ENCODE assay signal across 7 cellular contexts in genomic region chr11:61165785-61166184, GRCh38. TPM values are rescaled to one million over a fixed set of nuclear protein-coding genes. Genes with fewer than 3 reads are reported as not detected.
"Had no signal": no experiment of that assay in that cellular context is flagged by ENCODE, and none has a peak within 500 bp of the region (broad histone marks: within the 10 kb centered on the region; RNA-seq: fewer than 3 reads in every experiment).

No MANE protein-coding gene starts in this region.

RNA-seq across cellular contexts. Expression of gene PGA3, which starts 37.5 kb away (rescaled TPM):
- total RNA-seq: HT1080, NCI-H460, PC-9, Peyer's patch, RPMI7951, SJCRH30 had no signal

RNA-seq across cellular contexts. Expression of gene PGA4, which starts 56.4 kb away (rescaled TPM):
- total RNA-seq: HT1080, NCI-H460, PC-9, Peyer's patch, Right ventricle myocardium inferior, RPMI7951, SJCRH30 had no signal
